ENCODE assay signal across 13 cellular contexts in the genomic region with DNA sequence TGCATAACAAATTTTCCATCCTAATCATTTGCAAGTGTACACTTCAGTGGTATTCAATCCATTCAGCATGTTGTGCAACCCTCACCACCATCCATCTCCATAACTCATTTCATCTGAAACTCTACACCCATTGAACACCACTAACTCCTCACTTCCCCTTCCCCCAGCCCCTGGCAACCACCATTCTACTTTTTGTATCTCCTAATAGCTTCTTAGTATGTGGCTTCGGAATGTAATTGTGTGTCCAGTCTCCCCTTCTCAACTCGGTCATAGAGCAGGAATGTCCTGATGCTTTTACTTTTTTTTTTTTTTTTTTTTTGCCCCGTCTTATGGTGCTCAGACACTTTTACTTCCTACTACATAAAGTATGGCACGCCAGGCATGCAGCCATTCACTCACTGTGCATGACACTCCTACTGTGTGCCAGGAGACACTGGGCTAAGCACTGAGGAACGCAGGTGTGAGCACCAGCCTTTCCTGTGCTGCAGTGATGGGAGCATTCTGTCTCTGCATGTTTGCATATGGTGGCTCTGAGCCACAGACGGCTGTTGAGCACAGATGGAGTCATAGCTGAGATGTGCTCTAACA. TPM values are rescaled to one million over a fixed set of nuclear protein-coding genes. Genes with fewer than 3 reads are reported as not detected.
DNase-seq lines count a peak whose midpoint lies in the region; ATAC-seq and TF ChIP-seq lines count a peak whose summit lies in the region.
"Had no signal": no experiment of that assay in that cellular context is flagged by ENCODE, and none has a peak within 500 bp of the region (broad histone marks: within the 10 kb centered on the region; RNA-seq: fewer than 3 reads in every experiment).

No MANE protein-coding gene starts in this region.

- in situ Hi-C loops in IMR-90 (cut with MboI; ENCODE audit: low sequenced_read_pairs), result no loop called here

- H3F3A ChIP-seq in SU-DHL-6 (ENCODE audit: insufficient read depth), result peaks cover 47% of the 10 kb centered on the region

- H3K36me3 ChIP-seq in IMR-90 (ENCODE audit: control insufficient read depth, insufficient read depth, low read length) (no peaks in the 10 kb centered on the region), SU-DHL-6 (ENCODE audit: low read length) (0 out of 2 replicates have a peak, but pooled peaks cover 3% of the 10 kb centered on the region), kidney epithelial cell (ENCODE audit: control insufficient read depth, insufficient read depth, low read length) (no peaks in the 10 kb centered on the region)
- H3K36me3 ChIP-seq: uterus had no signal

- POLR2A ChIA-PET in IMR-90 (lab: Charles Lee; ENCODE audit: unreplicated experiment), result no interaction called here

- H3K4me2 ChIP-seq in IMR-90 (ENCODE audit: low read depth, low read length) (peak overlapping the region; percentile 77), SU-DHL-6 (ENCODE audit: low read depth, low read length, poor library complexity, severe bottlenecking) (peak overlapping the region; percentile 35)

- H3K9me1 ChIP-seq in IMR-90 (ENCODE audit: insufficient read depth, low read length), result peaks cover 15% of the 10 kb centered on the region

- no peak overlapping the region for H3K56ac ChIP-seq in IMR-90 (ENCODE audit: extremely low read depth, insufficient read depth, low read length)

- H2AK9ac ChIP-seq in IMR-90 (replicated peaks; ENCODE audit: low read depth, low read length, poor library complexity), result no peak overlapping the region

- H3K23ac ChIP-seq in IMR-90 (ENCODE audit: low read depth, low read length), result peak overlapping the region; percentile 44

- dilution Hi-C loops in IMR-90 (cut with HindIII; ENCODE audit: low sequenced_read_pairs, unreplicated experiment), result no loop called here

- intact Hi-C loops in CD14-positive monocyte (cut with micrococcal nuclease), result loop anchor here (2.0 to 5.0 kb wide), 2 partner anchors 17 to 35 kb away; no protein-coding TSS in a partner anchor
- intact Hi-C loops in IMR-90 (cut with micrococcal nuclease), result no loop called here
- intact Hi-C loops in lower leg skin (cut with DNase I; ENCODE audit: low total_unique reads), result no loop called here

- H3K14ac ChIP-seq in IMR-90 (replicated peaks; ENCODE audit: low read depth, low read length), result no peak overlapping the region

- no peak overlapping the region for H3K9ac ChIP-seq in IMR-90 (ENCODE audit: low read depth, low read length)
- no peak overlapping the region for H3K9ac ChIP-seq in SU-DHL-6 (ENCODE audit: low read length)

- H2AK5ac ChIP-seq in IMR-90 (ENCODE audit: low read depth, low read length), result peak overlapping the region; percentile 75; the same call in 1 of the 2 replicates

- H2BK20ac ChIP-seq in IMR-90 (ENCODE audit: low read depth, low read length), result peak overlapping the region; percentile 64; the same call in 1 of the 2 replicates

- no peaks in the 10 kb centered on the region for H3K79me1 ChIP-seq in IMR-90 (ENCODE audit: low read depth in 1 of 2, low read length in 2 of 2)

- peak overlapping the region; percentile 82 to 100 (median 94) for H3K27ac Mint-ChIP-seq in CD14-positive monocyte
- H3K27ac Mint-ChIP-seq in progenitor cell of endocrine pancreas, result no peak overlapping the region

- H3K18ac ChIP-seq in IMR-90 (ENCODE audit: low read depth, low read length), result no peak overlapping the region

- TF ChIP-seq RAD21 in IMR-90 (IDR thresholded peaks at IDR 0.05; ENCODE audit: low read length), result no peak

- H3K4me3 Mint-ChIP-seq in CD14-positive monocyte (peak overlapping the region in 1 of 2 donors; percentile 51), progenitor cell of endocrine pancreas (ENCODE audit: low read depth) (no peak overlapping the region)

- H3K27me3 Mint-ChIP-seq in CD14-positive monocyte (ENCODE audit: low read depth in 3 of 3) (peaks cover 0 to 4% (median 0%) of the 10 kb centered on the region in 3 donors), progenitor cell of endocrine pancreas (peaks cover 25% of the 10 kb centered on the region)

- peak overlapping the region; percentile 33; the same call in 1 of the 3 replicates for H2BK15ac ChIP-seq in IMR-90 (ENCODE audit: low read depth, low read length)

- H3K79me2 ChIP-seq in SU-DHL-6 (ENCODE audit: insufficient read depth, low read length), result peaks cover 14% of the 10 kb centered on the region

- TF ChIP-seq POLR2A in IMR-90 (IDR thresholded peaks at IDR 0.05; ENCODE audit: low read depth, low read length), result no peak
- TF ChIP-seq POLR2A in lower leg skin (IDR thresholded peaks at IDR 0.05), result no peak

- peak; percentile 84 for ATAC-seq in IMR-90 (ENCODE audit: low read depth)
- no peak for ATAC-seq in HG03521 (IDR thresholded peaks at IDR 0.05; ENCODE audit: unreplicated experiment)

- no peak for TF ChIP-seq CTCF in CD14-positive monocyte (IDR thresholded peaks at IDR 0.05)
- no peak for TF ChIP-seq CTCF in IMR-90 (conservative IDR thresholded peaks at IDR 0.05; ENCODE audit: low read depth, low read length)
- TF ChIP-seq CTCF in SU-DHL-6 (IDR thresholded peaks at IDR 0.05; ENCODE audit: insufficient read depth, low read length, poor library complexity, severe bottlenecking), result no peak
- no peak for TF ChIP-seq CTCF in kidney epithelial cell (IDR thresholded peaks at IDR 0.05; ENCODE audit: insufficient read depth, low read length, poor library complexity, severe bottlenecking)
- TF ChIP-seq CTCF in lower leg skin (IDR thresholded peaks at IDR 0.05), result no peak
- TF ChIP-seq CTCF in progenitor cell of endocrine pancreas (IDR thresholded peaks at IDR 0.05; ENCODE audit: unreplicated experiment), result no peak

- H3K4ac ChIP-seq in IMR-90 (ENCODE audit: low read depth, low read length), result 0 out of 2 replicates have a peak overlapping the region, but pooled peaks have one; percentile 52

- H3K36me3 Mint-ChIP-seq in CD14-positive monocyte, result peaks cover 59 to 85% of the 10 kb centered on the region in 2 donors
- H3K36me3 Mint-ChIP-seq in progenitor cell of endocrine pancreas (ENCODE audit: insufficient read depth), result no peaks in the 10 kb centered on the region

- H3K9me3 ChIP-seq in IMR-90 (ENCODE audit: control insufficient read depth, insufficient read depth, low read length), result no peaks in the 10 kb centered on the region
- H3K9me3 ChIP-seq in SU-DHL-6 (ENCODE audit: insufficient read depth, low read length), result no peaks in the 10 kb centered on the region
- H3K9me3 ChIP-seq: uterus had no signal

- peak overlapping the region; percentile 91 for H2AFZ ChIP-seq in IMR-90 (replicated peaks; ENCODE audit: low read length, poor library complexity)
- no peak overlapping the region for H2AFZ ChIP-seq in SU-DHL-6 (ENCODE audit: low read depth, low read length, severe bottlenecking)

- WGBS in IMR-90 (ENCODE audit: extremely low coverage in 2 of 2, insufficient read length in 1 of 2), 2 experiments, result no CpG with 5 or more reads among the region's 6 CpGs
- WGBS in lower leg skin, 2 donors, result 49 to 57% methylated on average over 6 of the region's 6 CpGs

- H2BK120ac ChIP-seq in IMR-90 (ENCODE audit: low read depth, low read length), result peak overlapping the region; percentile 90

- BruUV-seq in IMR-90 (replicated peaks; lab: Mats Ljungman, UMichigan), result no TSS peak

- H4K91ac ChIP-seq in IMR-90 (ENCODE audit: insufficient read depth, low read depth, low read length), result peak overlapping the region; percentile 30

- H4K5ac ChIP-seq in IMR-90 (ENCODE audit: low read depth, low read length), result no peak overlapping the region

- H4K20me1 ChIP-seq in IMR-90 (ENCODE audit: insufficient read depth, low read length) (peaks cover 9% of the 10 kb centered on the region; the same call in 1 of the 2 replicates), SU-DHL-6 (ENCODE audit: low read depth, low read length) (no peaks in the 10 kb centered on the region)

- peaks cover 0 to 2% (median 0%) of the 10 kb centered on the region in 7 donors for H3K9me3 Mint-ChIP-seq in CD14-positive monocyte
- no peaks in the 10 kb centered on the region for H3K9me3 Mint-ChIP-seq in progenitor cell of endocrine pancreas (ENCODE audit: low read depth)

- DNase-seq in CD14-positive monocyte (ENCODE audit: low spot score) (no peak), IMR-90 (peak; percentile 89), kidney epithelial cell (ENCODE audit: low read depth) (peak; percentile 9), lower leg skin (ENCODE audit: low spot score in 2 of 2) (no peak), progenitor cell of endocrine pancreas (ENCODE audit: low spot score, unreplicated experiment) (no peak), DMS79 (lab: John Stamatoyannopoulos, UW) (no peak)
- DNase-seq: central memory CD4-positive, alpha-beta T cell; DMS79 treated with DMSO at 0.1 percent for 48 hours; NCI-H1092 treated with DMSO at 0.1 percent for 48 hours; SHP77; uterus had no signal

- H3K27me3 ChIP-seq in IMR-90 (ENCODE audit: control insufficient read depth, insufficient read depth, low read length) (peaks cover 17% of the 10 kb centered on the region), SU-DHL-6 (ENCODE audit: low read length) (no peaks in the 10 kb centered on the region), kidney epithelial cell (ENCODE audit: control insufficient read depth, insufficient read depth, low read length) (peaks cover 17% of the 10 kb centered on the region)
- H3K27me3 ChIP-seq: uterus had no signal

- H3K4me1 ChIP-seq in IMR-90 (ENCODE audit: control insufficient read depth, insufficient read depth, low read length), result peaks cover 10% of the 10 kb centered on the region
- H3K4me1 ChIP-seq: uterus had no signal

- H3K4me3 ChIP-seq in IMR-90 (ENCODE audit: insufficient read depth, low read depth, low read length), result no peak overlapping the region
- H3K4me3 ChIP-seq in SU-DHL-6 (ENCODE audit: insufficient read depth, low read length, poor library complexity, severe bottlenecking), result no peak overlapping the region
- no peak overlapping the region for H3K4me3 ChIP-seq in kidney epithelial cell (ENCODE audit: low read depth, low read length)
- H3K4me3 ChIP-seq in lower leg skin (ENCODE audit: low read depth, poor library complexity, severe bottlenecking), result no peak overlapping the region
- H3K4me3 ChIP-seq: uterus had no signal

- no peaks in the 10 kb centered on the region for H3K9me2 ChIP-seq in SU-DHL-6 (replicated peaks; ENCODE audit: insufficient read depth, low read length)

- H3K4me1 Mint-ChIP-seq in CD14-positive monocyte (peaks cover 80% of the 10 kb centered on the region), progenitor cell of endocrine pancreas (ENCODE audit: low read depth) (no peaks in the 10 kb centered on the region)

- H2BK5ac ChIP-seq in IMR-90 (ENCODE audit: low read depth, low read length, poor library complexity, severe bottlenecking), result peak overlapping the region; percentile 77

- CTCF ChIA-PET in IMR-90 (lab: Yijun Ruan, JAX), result interaction anchor here (0.7 kb wide), 1 partner anchor 32 kb away, joined by 3 read pairs; no protein-coding TSS in a partner anchor

- peak overlapping the region in 1 of 2 experiments; percentile 70; a peak in 2 of 4 replicates for H4K8ac ChIP-seq in IMR-90 (ENCODE audit: low read depth in 2 of 2, low read length in 2 of 2)

- H3K27ac ChIP-seq in IMR-90 (ENCODE audit: insufficient read depth, low read length) (peak overlapping the region; percentile 48; the same call in 1 of the 2 replicates), SU-DHL-6 (ENCODE audit: low read depth, low read length) (peak overlapping the region; percentile 87)
- H3K27ac ChIP-seq: uterus had no signal

RNA-seq across cellular contexts. Expression of a gene that starts 15.3 kb away (rescaled TPM):
- polyA plus RNA-seq in CD14-positive monocyte (100 to 1,000 TPM; 526 to 688 TPM), IMR-90 (2012; rRNA removed) (not detected in 2 replicates)
- total RNA-seq in IMR-90 (2012; rRNA removed) (not detected in 2 replicates), kidney epithelial cell (0.17 and 0.34 TPM in 2 replicates), lower leg skin (10 to 100 TPM in 1 of 4 donors, 1 to 10 TPM in 3; 7.0 to 10.2 (median 8.7) TPM), progenitor cell of endocrine pancreas (not detected in 2 replicates)
- polyA plus RNA-seq in IMR-90 (2012; cell fraction: cytosol; rRNA removed), result not detected in 2 replicates
- polyA plus RNA-seq in IMR-90 (2012; cell fraction: nucleus; rRNA removed; ENCODE audit: low replicate concordance), result not detected in 2 replicates

RNA-seq across cellular contexts. Expression of a gene that starts 42.2 kb away (rescaled TPM):
- polyA plus RNA-seq in CD14-positive monocyte, result 10 to 100 TPM; 49.7 to 78.5 TPM
- total RNA-seq in IMR-90 (2012; rRNA removed), result 31.1 and 35.3 TPM in 2 replicates
- polyA plus RNA-seq in IMR-90 (2012; rRNA removed), result 59.1 and 62.0 TPM in 2 replicates
- polyA plus RNA-seq in IMR-90 (2012; cell fraction: cytosol; rRNA removed), result 32.6 and 42.6 TPM in 2 replicates
- 54.6 and 63.8 TPM in 2 replicates for polyA plus RNA-seq in IMR-90 (2012; cell fraction: nucleus; rRNA removed; ENCODE audit: low replicate concordance)
- total RNA-seq in kidney epithelial cell, result 39.6 and 43.4 TPM in 2 replicates
- 10 to 100 TPM; 42.2 to 49.5 (median 47.3) TPM for total RNA-seq in lower leg skin
- 88.7 and 92.9 TPM in 2 replicates for total RNA-seq in progenitor cell of endocrine pancreas

RNA-seq across cellular contexts. Expression of a gene that starts 57.1 kb away (rescaled TPM):
- not detected for polyA plus RNA-seq in CD14-positive monocyte
- total RNA-seq in IMR-90 (2012; rRNA removed), result not detected in 2 replicates
- not detected in 2 replicates for polyA plus RNA-seq in IMR-90 (2012; rRNA removed)
- polyA plus RNA-seq in IMR-90 (2012; cell fraction: cytosol; rRNA removed), result not detected in 2 replicates
- not detected in 2 replicates for polyA plus RNA-seq in IMR-90 (2012; cell fraction: nucleus; rRNA removed; ENCODE audit: low replicate concordance)
- not detected in 2 replicates for total RNA-seq in kidney epithelial cell
- 1 to 10 TPM in 2 of 4 donors, under 1 TPM in 2; 0.65 to 4.4 (median 2.5) TPM for total RNA-seq in lower leg skin
- 1.3 and 1.5 TPM in 2 replicates for total RNA-seq in progenitor cell of endocrine pancreas

Comparison
In these comparisons a context has a peak if more than half of its experiments do, and no peak if none do; other contexts are left out.
1. DNase-seq: peak in IMR-90 (single experiment) and kidney epithelial cell (single experiment); none in CD14-positive monocyte (single experiment), lower leg skin (0 of 2), progenitor cell of endocrine pancreas (single experiment) and DMS79 (single experiment).
2. intact Hi-C loops: an anchor here in CD14-positive monocyte (2.0 to 5.0 kb wide); none called in IMR-90 and lower leg skin.